1 cellular context compared by ENCODE assay signal in the genomic region with DNA sequence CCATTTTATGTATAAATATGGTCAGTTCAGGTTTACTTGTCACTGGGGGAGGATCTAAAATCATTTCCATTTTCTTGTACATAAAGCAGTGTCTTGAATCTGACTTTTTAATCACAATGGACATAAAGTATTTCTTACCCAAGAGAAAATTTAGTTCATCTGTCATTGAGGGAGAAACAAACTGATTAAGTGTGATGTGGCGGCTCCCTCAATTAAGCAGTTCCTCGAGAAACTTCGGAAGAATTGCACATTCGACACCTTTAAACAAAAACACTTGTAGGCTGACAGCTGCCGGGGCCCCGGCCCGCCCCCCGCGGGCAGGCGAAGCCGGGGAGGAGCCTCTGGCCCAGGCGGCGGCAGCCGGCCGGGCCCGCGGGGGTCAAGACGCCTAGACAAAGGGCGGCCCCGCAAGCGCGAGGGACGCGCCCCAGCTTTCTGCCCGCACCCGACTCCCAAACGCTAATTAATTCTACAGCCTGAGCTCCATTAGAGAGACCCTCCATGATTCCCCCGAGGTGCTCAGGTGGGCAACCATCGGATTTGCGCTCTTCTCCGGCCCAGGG.
TF ChIP-seq lines count a peak whose summit lies in the region.

No MANE protein-coding gene starts in this region.

TF ChIP-seq in HCT116, 20 proteins besides CTCF, POLR2A, EP300 and RAD21 (continued from another document):
- TF ChIP-seq, protein P1, sequence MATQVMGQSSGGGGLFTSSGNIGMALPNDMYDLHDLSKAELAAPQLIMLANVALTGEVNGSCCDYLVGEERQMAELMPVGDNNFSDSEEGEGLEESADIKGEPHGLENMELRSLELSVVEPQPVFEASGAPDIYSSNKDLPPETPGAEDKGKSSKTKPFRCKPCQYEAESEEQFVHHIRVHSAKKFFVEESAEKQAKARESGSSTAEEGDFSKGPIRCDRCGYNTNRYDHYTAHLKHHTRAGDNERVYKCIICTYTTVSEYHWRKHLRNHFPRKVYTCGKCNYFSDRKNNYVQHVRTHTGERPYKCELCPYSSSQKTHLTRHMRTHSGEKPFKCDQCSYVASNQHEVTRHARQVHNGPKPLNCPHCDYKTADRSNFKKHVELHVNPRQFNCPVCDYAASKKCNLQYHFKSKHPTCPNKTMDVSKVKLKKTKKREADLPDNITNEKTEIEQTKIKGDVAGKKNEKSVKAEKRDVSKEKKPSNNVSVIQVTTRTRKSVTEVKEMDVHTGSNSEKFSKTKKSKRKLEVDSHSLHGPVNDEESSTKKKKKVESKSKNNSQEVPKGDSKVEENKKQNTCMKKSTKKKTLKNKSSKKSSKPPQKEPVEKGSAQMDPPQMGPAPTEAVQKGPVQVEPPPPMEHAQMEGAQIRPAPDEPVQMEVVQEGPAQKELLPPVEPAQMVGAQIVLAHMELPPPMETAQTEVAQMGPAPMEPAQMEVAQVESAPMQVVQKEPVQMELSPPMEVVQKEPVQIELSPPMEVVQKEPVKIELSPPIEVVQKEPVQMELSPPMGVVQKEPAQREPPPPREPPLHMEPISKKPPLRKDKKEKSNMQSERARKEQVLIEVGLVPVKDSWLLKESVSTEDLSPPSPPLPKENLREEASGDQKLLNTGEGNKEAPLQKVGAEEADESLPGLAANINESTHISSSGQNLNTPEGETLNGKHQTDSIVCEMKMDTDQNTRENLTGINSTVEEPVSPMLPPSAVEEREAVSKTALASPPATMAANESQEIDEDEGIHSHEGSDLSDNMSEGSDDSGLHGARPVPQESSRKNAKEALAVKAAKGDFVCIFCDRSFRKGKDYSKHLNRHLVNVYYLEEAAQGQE (IDR thresholded peaks at IDR 0.05; ENCODE audit: low read depth) = no peak
- TF ChIP-seq ZNF274 (IDR thresholded peaks at IDR 0.05; ENCODE audit: low read depth, low read length) = no peak
- TF ChIP-seq YY1 (IDR thresholded peaks at IDR 0.05; ENCODE audit: extremely low read depth, insufficient replicate concordance, low read depth, low read length) = no peak
- TF ChIP-seq ZFX (IDR thresholded peaks at IDR 0.05) = no peak
- no peak for TF ChIP-seq TCF7L2 (IDR thresholded peaks at IDR 0.05; ENCODE audit: borderline replicate concordance, extremely low read depth, insufficient read depth, insufficient read length)
- no peak for TF ChIP-seq FOSL1 (IDR thresholded peaks at IDR 0.05; ENCODE audit: low read depth)
